1 cellular context compared by ENCODE assay signal in the genomic region with DNA sequence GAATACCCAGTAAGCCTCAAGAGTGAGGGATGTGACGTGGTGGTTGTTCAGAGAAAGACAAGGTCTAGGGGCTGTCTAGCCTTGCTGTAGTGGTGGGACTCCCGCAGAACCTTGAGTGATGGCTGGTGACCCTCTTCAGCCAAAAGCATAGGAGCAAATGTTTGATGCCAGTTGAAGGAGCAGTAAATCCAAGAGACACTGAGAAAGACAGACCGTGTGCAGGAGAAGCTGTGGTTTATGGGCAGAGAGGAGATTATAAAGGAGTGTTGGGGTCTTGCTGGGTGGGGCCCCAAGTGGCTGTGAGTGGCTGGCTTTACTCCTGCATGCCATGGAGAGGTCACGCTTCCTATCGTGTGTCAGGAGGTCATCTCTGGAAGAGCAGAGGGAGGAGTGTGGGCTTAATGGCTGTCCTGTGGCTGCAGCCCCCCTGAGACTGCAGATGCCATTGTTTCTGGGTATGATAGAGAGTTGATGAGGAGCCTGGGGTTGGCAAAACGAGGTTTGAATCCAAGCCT.
TF ChIP-seq lines count a peak whose summit lies in the region.

No MANE protein-coding gene starts in this region.

TF ChIP-seq in H1, 55 proteins besides CTCF, POLR2A, EP300 and RAD21 (continued from another document):
- TF ChIP-seq GTF2F1 (IDR thresholded peaks at IDR 0.05; ENCODE audit: borderline replicate concordance, low read depth, low read length) (no peak), MAX (IDR thresholded peaks at IDR 0.05) (no peak), NRF1 (IDR thresholded peaks at IDR 0.05; ENCODE audit: low read depth, low read length) (no peak), JUN (IDR thresholded peaks at IDR 0.05; ENCODE audit: low read depth, low read length) (no peak), PHF8 (conservative IDR thresholded peaks at IDR 0.05; ENCODE audit: low read depth, low read length) (no peak), E2F6 (IDR thresholded peaks at IDR 0.05) (no peak), EZH2 (IDR thresholded peaks at IDR 0.05; ENCODE audit: low read depth, low read length, severe bottlenecking) (no peak), TCF12 (IDR thresholded peaks at IDR 0.05; ENCODE audit: low read depth, low read length) (no peak), BRCA1 (IDR thresholded peaks at IDR 0.05; ENCODE audit: low read depth, low read length) (no peak), MAFK (IDR thresholded peaks at IDR 0.05; ENCODE audit: low read depth, low read length) (no peak)
TF ChIP-seq in H1: peak in this region for 0.
